ENCODE assay signal across 8 cellular contexts in genomic region chr16:27431773-27432599, GRCh38. TPM values are rescaled to one million over a fixed set of nuclear protein-coding genes. Genes with fewer than 3 reads are reported as not detected.
A peak's percentile ranks its signal among the peaks of the same experiment; 100 is the strongest.
DNase-seq lines count a peak whose midpoint lies in the region; ATAC-seq, FAIRE-seq and TF ChIP-seq lines count a peak whose summit lies in the region.
"Had no signal": no experiment of that assay in that cellular context is flagged by ENCODE, and none has a peak within 500 bp of the region (broad histone marks: within the 10 kb centered on the region; RNA-seq: fewer than 3 reads in every experiment).

No MANE protein-coding gene starts in this region.

- no peak overlapping the region for H3K4me3 ChIP-seq in Panc1 (ENCODE audit: low read depth in 2 of 2, low read length in 2 of 2)
- H3K4me3 ChIP-seq in coronary artery: no peak overlapping the region
- no peak overlapping the region for H3K4me3 ChIP-seq in sigmoid colon
- H3K4me3 ChIP-seq: left ventricle myocardium inferior had no signal

- 80% methylated on average over 15 of the region's 15 CpGs for WGBS in sigmoid colon, 2 donors

- TF ChIP-seq POLR2A in GM12892 (IDR thresholded peaks at IDR 0.05; ENCODE audit: low read depth, low read length): no peak; the same call in 1 of the 2 replicates
- TF ChIP-seq POLR2A in sigmoid colon (IDR thresholded peaks at IDR 0.05): no peak

- H3K27me3 ChIP-seq in Panc1 (ENCODE audit: control insufficient read depth, insufficient read depth, low read length) (no peaks in the 10 kb centered on the region), sigmoid colon (peaks cover 0 to 33% (median 0%) of the 10 kb centered on the region in 3 donors)

- in situ Hi-C loops in Panc1 (cut with HindIII; ENCODE audit: low pct_unique_long_range_greater_than_20kb, low sequenced_read_pairs): no loop called here

- H3K4me1 ChIP-seq in Panc1 (ENCODE audit: control insufficient read depth, insufficient read depth, low read length): no peaks in the 10 kb centered on the region
- H3K4me1 ChIP-seq in sigmoid colon: no peaks in the 10 kb centered on the region
- H3K4me1 ChIP-seq: left ventricle myocardium inferior had no signal

- no peak for TF ChIP-seq CTCF in Panc1 (IDR thresholded peaks at IDR 0.05)
- no peak for TF ChIP-seq CTCF in coronary artery (IDR thresholded peaks at IDR 0.05)
- no peak for TF ChIP-seq CTCF in sigmoid colon (IDR thresholded peaks at IDR 0.05)

- BruUV-seq in Panc1 (replicated peaks; lab: Mats Ljungman, UMichigan): no TSS peak

- DNase-seq in GM12892 (ENCODE audit: insufficient read length) (no peak), Panc1 (ENCODE audit: low read depth, low spot score) (no peak), coronary artery (ENCODE audit: low spot score) (peak; percentile 55), sigmoid colon (peak; percentile 17), SKM-1 treated with dmso at 0.1 percent for 144 hours (lab: John Stamatoyannopoulos, UW; ENCODE audit: unreplicated experiment) (no peak), D341Med (ENCODE audit: low spot score) (no peak)
- DNase-seq: left ventricle myocardium inferior had no signal

- POLR2A ChIA-PET in Panc1 (lab: Charles Lee): no interaction called here

- no peak overlapping the region for H3K27ac ChIP-seq in Panc1 (ENCODE audit: low read length)
- no peak overlapping the region for H3K27ac ChIP-seq in coronary artery
- H3K27ac ChIP-seq in sigmoid colon: no peak overlapping the region
- H3K27ac ChIP-seq: left ventricle myocardium inferior had no signal

- ATAC-seq in Panc1 (peak; percentile 36; the same call in 1 of the 2 replicates), HG02938 (IDR thresholded peaks at IDR 0.05; ENCODE audit: unreplicated experiment) (no peak)

- FAIRE-seq in GM12892 (lab: Jason Lieb, UNC): peak; percentile 93

- no peaks in the 10 kb centered on the region for H3K36me3 ChIP-seq in Panc1 (ENCODE audit: control insufficient read depth, insufficient read depth, low read length)
- no peaks in the 10 kb centered on the region for H3K36me3 ChIP-seq in sigmoid colon
- H3K36me3 ChIP-seq: left ventricle myocardium inferior had no signal

- CTCF ChIA-PET in Panc1 (lab: Charles Lee): no interaction called here

- intact Hi-C loops in Panc1 (cut with micrococcal nuclease; ENCODE audit: unreplicated experiment): no loop called here
- intact Hi-C loops in sigmoid colon (cut with DNase I): no loop called here

- no peak for TF ChIP-seq EP300 in sigmoid colon (IDR thresholded peaks at IDR 0.05)

- H3K9me3 ChIP-seq in Panc1 (ENCODE audit: control insufficient read depth, insufficient read depth, low read depth, low read length) (no peaks in the 10 kb centered on the region), sigmoid colon (no peaks in the 10 kb centered on the region)
- H3K9me3 ChIP-seq: left ventricle myocardium inferior had no signal

RNA-seq across cellular contexts. Expression of gene IL21R, which starts 30.0 kb away (rescaled TPM):
- 31.5 TPM for polyA plus RNA-seq in GM12892 (2012; ENCODE audit: missing spikeins)
- 0.10 TPM for total RNA-seq in Panc1 (2021; ENCODE audit: unreplicated experiment)
- polyA plus RNA-seq in Panc1 (2012; ENCODE audit: insufficient read length): 0.07 TPM
- under 1 TPM in 2 of 4 donors, not detected in 2; 0.27 to 0.28 TPM for total RNA-seq in sigmoid colon
- 1 to 10 TPM in 1 of 3 donors, under 1 TPM in 2; under 0.01 to 7.9 (median 0.23) TPM for polyA plus RNA-seq in sigmoid colon

Comparison
In these comparisons a context has a peak if more than half of its experiments do, and no peak if none do; other contexts are left out.
1. DNase-seq: peak in coronary artery (single experiment) and sigmoid colon (single experiment); none in GM12892 (single experiment), Panc1 (single experiment), SKM-1 treated with dmso at 0.1 percent for 144 hours (single experiment) and D341Med (single experiment).